25 cellular contexts compared by ENCODE assay signal in the genomic region with DNA sequence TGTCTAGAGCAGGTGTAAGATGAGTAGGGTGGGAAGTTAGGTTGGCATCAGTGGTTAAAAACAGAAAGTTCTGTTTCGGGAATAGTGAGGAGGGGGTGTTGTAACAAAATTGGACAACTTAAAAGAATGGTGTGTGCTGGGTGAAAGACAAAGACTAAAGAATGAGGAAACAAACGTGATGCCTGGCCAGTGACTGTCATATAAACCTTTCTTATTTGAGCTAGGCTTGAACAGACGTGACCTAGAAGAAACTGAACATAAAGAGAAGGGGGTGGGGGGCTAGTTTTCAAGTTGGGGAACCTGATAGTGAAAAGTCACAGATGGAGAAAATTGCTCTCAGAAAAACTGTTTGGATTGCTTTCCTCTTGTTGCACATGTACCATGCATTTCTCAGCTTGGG. TPM values are rescaled to one million over a fixed set of nuclear protein-coding genes. Genes with fewer than 3 reads are reported as not detected.
DNase-seq lines count a peak whose midpoint lies in the region; ATAC-seq and TF ChIP-seq lines count a peak whose summit lies in the region.
"Had no signal": no experiment of that assay in that cellular context is flagged by ENCODE, and none has a peak within 500 bp of the region (broad histone marks: within the 10 kb centered on the region; RNA-seq: fewer than 3 reads in every experiment).

No MANE protein-coding gene starts in this region.

- H3F3A ChIP-seq in neural progenitor cell (ENCODE audit: low read depth) = peaks cover 7% of the 10 kb centered on the region

- H3K4me1 ChIP-seq in CD8-positive, alpha-beta T cell (ENCODE audit: insufficient read depth, low read length) = peaks cover 10% of the 10 kb centered on the region
- peaks cover 5% of the 10 kb centered on the region for H3K4me1 ChIP-seq in neural progenitor cell
- no peaks in the 10 kb centered on the region for H3K4me1 ChIP-seq in sigmoid colon
- no peaks in the 10 kb centered on the region for H3K4me1 ChIP-seq in BE2C
- H3K4me1 ChIP-seq: A549, tibial nerve had no signal

- 72 to 80% methylated on average over 3 of the region's 3 CpGs for WGBS in sigmoid colon, 2 donors

- no peak for TF ChIP-seq CTCF in CD8-positive, alpha-beta T cell (IDR thresholded peaks at IDR 0.05)
- TF ChIP-seq CTCF in neural progenitor cell (IDR thresholded peaks at IDR 0.05) (no peak), sigmoid colon (IDR thresholded peaks at IDR 0.05) (no peak), BE2C (IDR thresholded peaks at IDR 0.05; ENCODE audit: low read depth, low read length) (no peak)

- peaks cover 45% of the 10 kb centered on the region for H3K36me3 ChIP-seq in CD8-positive, alpha-beta T cell (ENCODE audit: insufficient read depth, low read length)
- peaks cover 16% of the 10 kb centered on the region for H3K36me3 ChIP-seq in neural progenitor cell
- H3K36me3 ChIP-seq in sigmoid colon = peaks cover 21 to 93% (median 58%) of the 10 kb centered on the region in 4 donors
- peaks cover 89% of the 10 kb centered on the region for H3K36me3 ChIP-seq in BE2C

- no peaks in the 10 kb centered on the region for H3K79me2 ChIP-seq in neural progenitor cell (ENCODE audit: low read depth)

- H3K9me3 Mint-ChIP-seq in activated CD8-positive, alpha-beta memory T cell treated with anti-CD3 and anti-CD28 coated beads, Interleukin-2, amount 10 ng/mL, durations not matched to agents 7 days and 5 days (ENCODE audit: low read depth) = no peaks in the 10 kb centered on the region
- no peaks in the 10 kb centered on the region for H3K9me3 Mint-ChIP-seq in CD8-positive, alpha-beta T cell
- no peaks in the 10 kb centered on the region for H3K9me3 Mint-ChIP-seq in activated naive CD8-positive, alpha-beta T cell treated with anti-CD3 and anti-CD28 coated beads, Interleukin-2, amount 10 ng/mL, durations not matched to agents 7 days and 5 days
- H3K9me3 Mint-ChIP-seq in neural progenitor cell = no peaks in the 10 kb centered on the region
- H3K9me3 Mint-ChIP-seq: activated naive CD4-positive, alpha-beta T cell treated with anti-CD3 and anti-CD28 coated beads, Interleukin-2, amount 10 ng/mL, durations not matched to agents 7 days and 5 days had no signal

- no peak overlapping the region for H3K4me2 ChIP-seq in neural progenitor cell
- H3K4me2 ChIP-seq: A549, smooth muscle cell had no signal

- H3K27me3 ChIP-seq in CD8-positive, alpha-beta T cell (ENCODE audit: insufficient read depth, low read length) = no peaks in the 10 kb centered on the region
- H3K27me3 ChIP-seq in neural progenitor cell = no peaks in the 10 kb centered on the region
- H3K27me3 ChIP-seq in sigmoid colon = no peaks in the 10 kb centered on the region
- no peaks in the 10 kb centered on the region for H3K27me3 ChIP-seq in BE2C
- H3K27me3 ChIP-seq: BLaER1 treated with 17β-estradiol and CSF1 and Interleukin-3, amounts not matched to agents 10 nM and 100 nM; foreskin keratinocyte; stomach; tibial nerve had no signal

- H3K27ac Mint-ChIP-seq in activated CD8-positive, alpha-beta memory T cell treated with anti-CD3 and anti-CD28 coated beads, Interleukin-2, amount 10 ng/mL, durations not matched to agents 7 days and 5 days = peak overlapping the region; percentile 11
- peak overlapping the region; percentile 46 for H3K27ac Mint-ChIP-seq in CD8-positive, alpha-beta T cell
- H3K27ac Mint-ChIP-seq in activated naive CD8-positive, alpha-beta T cell treated with anti-CD3 and anti-CD28 coated beads, Interleukin-2, amount 10 ng/mL, durations not matched to agents 7 days and 5 days = peak overlapping the region; percentile 5
- no peak overlapping the region for H3K27ac Mint-ChIP-seq in neural progenitor cell
- H3K27ac Mint-ChIP-seq: activated naive CD4-positive, alpha-beta T cell treated with anti-CD3 and anti-CD28 coated beads, Interleukin-2, amount 10 ng/mL, durations not matched to agents 7 days and 5 days had no signal

- no peak overlapping the region for H2AFZ ChIP-seq in neural progenitor cell (replicated peaks)

- peaks cover 52% of the 10 kb centered on the region for H3K36me3 Mint-ChIP-seq in activated CD8-positive, alpha-beta memory T cell treated with anti-CD3 and anti-CD28 coated beads, Interleukin-2, amount 10 ng/mL, durations not matched to agents 7 days and 5 days
- peaks cover 90% of the 10 kb centered on the region for H3K36me3 Mint-ChIP-seq in CD8-positive, alpha-beta T cell
- H3K36me3 Mint-ChIP-seq in activated naive CD8-positive, alpha-beta T cell treated with anti-CD3 and anti-CD28 coated beads, Interleukin-2, amount 10 ng/mL, durations not matched to agents 7 days and 5 days = peaks cover 22% of the 10 kb centered on the region
- H3K36me3 Mint-ChIP-seq in neural progenitor cell = peaks cover 54% of the 10 kb centered on the region

- intact Hi-C loops in CD8-positive, alpha-beta T cell (cut with DNase I, micrococcal nuclease) = loop anchor here in 1 of 2 experiments (5.0 kb wide), 1 partner anchor 37 kb away; a partner anchor contains a TSS
- intact Hi-C loops in sigmoid colon (cut with DNase I) = no loop called here

- H3K4me3 ChIP-seq in CD8-positive, alpha-beta T cell (ENCODE audit: low read depth, low read length) = no peak overlapping the region
- H3K4me3 ChIP-seq in neural progenitor cell = no peak overlapping the region
- H3K4me3 ChIP-seq in sigmoid colon = no peak overlapping the region
- no peak overlapping the region for H3K4me3 ChIP-seq in BE2C (ENCODE audit: low read depth, low read length)
- H3K4me3 ChIP-seq: A549; BLaER1 treated with 17β-estradiol and CSF1 and Interleukin-3, amounts not matched to agents 10 nM and 100 nM; smooth muscle cell; stomach; tibial nerve had no signal

- DNase-seq in activated CD8-positive, alpha-beta memory T cell treated with anti-CD3 and anti-CD28 coated beads, Interleukin-2, amount 10 ng/mL, durations not matched to agents 7 days and 5 days = no peak
- no peak for DNase-seq in activated CD8-positive, alpha-beta memory T cell treated with anti-CD3 and anti-CD28 coated beads for 24 hours
- DNase-seq in CD8-positive, alpha-beta T cell = no peak
- no peak for DNase-seq in activated naive CD8-positive, alpha-beta T cell treated with anti-CD3 and anti-CD28 coated beads, Interleukin-2, amount 10 ng/mL, durations not matched to agents 7 days and 5 days
- no peak for DNase-seq in neural progenitor cell (ENCODE audit: low spot score)
- DNase-seq in sigmoid colon = no peak
- no peak for DNase-seq in BE2C
- DNase-seq: activated CD4-positive, CD25-positive, alpha-beta regulatory T cell treated with anti-CD3 and anti-CD28 coated beads, Interleukin-2, amount 50 U/mL, for 72 hours; activated naive CD4-positive, alpha-beta T cell treated with anti-CD3 and anti-CD28 coated beads, Interleukin-2, amount 10 ng/mL, durations not matched to agents 7 days and 5 days; cerebellar nuclear complex; EL; foreskin keratinocyte; Karpas-422; NCI-H2029 treated with DMSO at 0.1 percent for 48 hours; NCI-H226; nucleus accumbens; OCI-M1; SHP77 treated with DMSO at 0.1 percent for 48 hours; stomach; SW 1271 had no signal

- no peak overlapping the region for H3K4me3 Mint-ChIP-seq in activated CD8-positive, alpha-beta memory T cell treated with anti-CD3 and anti-CD28 coated beads, Interleukin-2, amount 10 ng/mL, durations not matched to agents 7 days and 5 days
- no peak overlapping the region for H3K4me3 Mint-ChIP-seq in CD8-positive, alpha-beta T cell
- H3K4me3 Mint-ChIP-seq in activated naive CD8-positive, alpha-beta T cell treated with anti-CD3 and anti-CD28 coated beads, Interleukin-2, amount 10 ng/mL, durations not matched to agents 7 days and 5 days = no peak overlapping the region
- no peak overlapping the region for H3K4me3 Mint-ChIP-seq in neural progenitor cell
- H3K4me3 Mint-ChIP-seq: activated naive CD4-positive, alpha-beta T cell treated with anti-CD3 and anti-CD28 coated beads, Interleukin-2, amount 10 ng/mL, durations not matched to agents 7 days and 5 days had no signal

- no peak for TF ChIP-seq EP300 in sigmoid colon (IDR thresholded peaks at IDR 0.05)

- peaks cover 25% of the 10 kb centered on the region for H3K4me1 Mint-ChIP-seq in activated CD8-positive, alpha-beta memory T cell treated with anti-CD3 and anti-CD28 coated beads, Interleukin-2, amount 10 ng/mL, durations not matched to agents 7 days and 5 days
- peaks cover 27% of the 10 kb centered on the region for H3K4me1 Mint-ChIP-seq in CD8-positive, alpha-beta T cell (ENCODE audit: low read depth)
- peaks cover 21% of the 10 kb centered on the region for H3K4me1 Mint-ChIP-seq in activated naive CD8-positive, alpha-beta T cell treated with anti-CD3 and anti-CD28 coated beads, Interleukin-2, amount 10 ng/mL, durations not matched to agents 7 days and 5 days
- H3K4me1 Mint-ChIP-seq in neural progenitor cell = peaks cover 6% of the 10 kb centered on the region

- no peak for TF ChIP-seq POLR2A in sigmoid colon (IDR thresholded peaks at IDR 0.05)

- H3K9ac ChIP-seq in neural progenitor cell = no peak overlapping the region
- H3K9ac ChIP-seq: BLaER1 treated with 17β-estradiol and CSF1 and Interleukin-3, amounts not matched to agents 10 nM and 100 nM had no signal

- CTCF ChIA-PET in activated CD8-positive, alpha-beta memory T cell treated with anti-CD3 and anti-CD28 coated beads, Interleukin-2, amount 10 ng/mL, durations not matched to agents 7 days and 5 days (lab: Charles Lee) = interaction anchor here (1.3 kb wide), 1 partner anchor 39 kb away, joined by 3 read pairs; a partner anchor contains a TSS
- CTCF ChIA-PET in CD8-positive, alpha-beta T cell (lab: Charles Lee) = interaction anchor here (0.6 to 1.1 kb wide), 2 partner anchors 74 to 333 kb away, joined by 3 read pairs; no protein-coding TSS in a partner anchor

- no peaks in the 10 kb centered on the region for H3K9me3 ChIP-seq in CD8-positive, alpha-beta T cell (ENCODE audit: low read length)
- no peaks in the 10 kb centered on the region for H3K9me3 ChIP-seq in neural progenitor cell (ENCODE audit: low read depth)
- H3K9me3 ChIP-seq in sigmoid colon = no peaks in the 10 kb centered on the region
- no peaks in the 10 kb centered on the region for H3K9me3 ChIP-seq in BE2C
- H3K9me3 ChIP-seq: A549; BLaER1 treated with 17β-estradiol and CSF1 and Interleukin-3, amounts not matched to agents 10 nM and 100 nM; stomach; tibial nerve had no signal

- H4K20me1 ChIP-seq in neural progenitor cell (ENCODE audit: low read depth) = peaks cover 25% of the 10 kb centered on the region

- H3K27ac ChIP-seq in CD8-positive, alpha-beta T cell (ENCODE audit: low read depth, low read length) = no peak overlapping the region
- peak overlapping the region; percentile 29 for H3K27ac ChIP-seq in neural progenitor cell
- no peak overlapping the region for H3K27ac ChIP-seq in sigmoid colon
- H3K27ac ChIP-seq: A549; BLaER1 treated with 17β-estradiol and CSF1 and Interleukin-3, amounts not matched to agents 10 nM and 100 nM; foreskin keratinocyte; stomach; tibial nerve had no signal

- no peak for ATAC-seq in activated CD8-positive, alpha-beta memory T cell treated with anti-CD3 and anti-CD28 coated beads, Interleukin-2, amount 10 ng/mL, durations not matched to agents 7 days and 5 days
- no peak for ATAC-seq in CD8-positive, alpha-beta T cell
- ATAC-seq in activated naive CD8-positive, alpha-beta T cell treated with anti-CD3 and anti-CD28 coated beads, Interleukin-2, amount 10 ng/mL, durations not matched to agents 7 days and 5 days (ENCODE audit: low read depth) = no peak
- no peak for ATAC-seq in activated CD4-positive, CD25-positive, alpha-beta regulatory T cell treated with anti-CD3 and anti-CD28 coated beads, Interleukin-2, amount 50 U/mL, for 24 hours
- ATAC-seq: A549, foreskin keratinocyte had no signal

- no peaks in the 10 kb centered on the region for H3K27me3 Mint-ChIP-seq in activated CD8-positive, alpha-beta memory T cell treated with anti-CD3 and anti-CD28 coated beads, Interleukin-2, amount 10 ng/mL, durations not matched to agents 7 days and 5 days
- no peaks in the 10 kb centered on the region for H3K27me3 Mint-ChIP-seq in CD8-positive, alpha-beta T cell (ENCODE audit: low read depth)
- no peaks in the 10 kb centered on the region for H3K27me3 Mint-ChIP-seq in activated naive CD8-positive, alpha-beta T cell treated with anti-CD3 and anti-CD28 coated beads, Interleukin-2, amount 10 ng/mL, durations not matched to agents 7 days and 5 days
- no peaks in the 10 kb centered on the region for H3K27me3 Mint-ChIP-seq in neural progenitor cell (ENCODE audit: insufficient read depth, low read depth)
- H3K27me3 Mint-ChIP-seq: activated naive CD4-positive, alpha-beta T cell treated with anti-CD3 and anti-CD28 coated beads, Interleukin-2, amount 10 ng/mL, durations not matched to agents 7 days and 5 days had no signal

- POLR2A ChIA-PET in CD8-positive, alpha-beta T cell (lab: Charles Lee) = interaction anchor here (1.1 kb wide), 1 partner anchor 9 kb away, joined by 3 read pairs; no protein-coding TSS in a partner anchor
- POLR2A ChIA-PET in activated naive CD8-positive, alpha-beta T cell treated with anti-CD3 and anti-CD28 coated beads, Interleukin-2, amount 10 ng/mL, durations not matched to agents 7 days and 5 days (lab: Charles Lee) = interaction anchor here (0.6 kb wide), 1 partner anchor 55 kb away, joined by 4 read pairs; no protein-coding TSS in a partner anchor

RNA-seq across cellular contexts. Expression of a gene that starts 39.6 kb away (rescaled TPM):
- total RNA-seq in activated CD8-positive, alpha-beta memory T cell treated with anti-CD3 and anti-CD28 coated beads, Interleukin-2, amount 10 ng/mL, durations not matched to agents 7 days and 5 days = 10 to 100 TPM; 14.6 to 21.8 TPM
- total RNA-seq in CD8-positive, alpha-beta T cell = 1 to 10 TPM; 8.1 to 9.6 TPM
- 10 to 100 TPM; 15.9 to 17.9 TPM for total RNA-seq in activated naive CD8-positive, alpha-beta T cell treated with anti-CD3 and anti-CD28 coated beads, Interleukin-2, amount 10 ng/mL, durations not matched to agents 7 days and 5 days
- total RNA-seq in neural progenitor cell (ENCODE audit: low replicate concordance) (30.6 and 43.4 TPM in 2 replicates), sigmoid colon (10 to 100 TPM; 12.8 to 41.8 (median 18.5) TPM)
- polyA plus RNA-seq in sigmoid colon = 10 to 100 TPM in 2 of 3 donors, 1 to 10 TPM in 1; 6.0 to 13.8 (median 10.4) TPM
- 16.0 TPM for polyA plus RNA-seq in BE2C (2012; ENCODE audit: insufficient read depth, insufficient read length, low read depth)
